23 cellular contexts compared by ENCODE assay signal in the genomic region with DNA sequence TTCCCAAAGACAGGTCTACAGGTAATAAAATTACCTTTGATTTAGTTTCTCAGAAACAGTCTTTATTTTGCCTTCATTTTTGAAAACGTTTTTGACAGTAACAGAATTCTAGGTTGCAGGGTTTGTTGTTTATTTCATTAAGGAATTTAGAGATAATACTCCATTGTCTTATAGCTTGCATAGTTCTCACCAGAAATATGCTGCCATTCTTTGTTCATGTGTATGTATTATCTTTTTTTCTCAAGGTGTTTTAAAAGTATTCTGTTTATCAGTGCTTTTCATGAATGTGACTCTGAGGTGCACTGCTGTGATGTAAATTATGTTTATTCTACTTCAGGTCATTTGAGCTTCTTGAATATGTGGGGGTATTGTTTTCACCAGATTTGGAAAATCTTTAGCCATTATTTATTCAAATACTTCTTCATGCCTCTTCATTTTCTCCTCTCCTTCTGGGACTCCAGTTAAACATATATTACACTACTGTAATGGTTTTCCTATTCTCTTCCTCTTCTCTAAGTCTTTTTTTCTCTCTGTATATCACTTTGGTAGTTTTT.
"Had no signal": no experiment of that assay in that cellular context is flagged by ENCODE, and none has a peak within 500 bp of the region (broad histone marks: within the 10 kb centered on the region; RNA-seq: fewer than 3 reads in every experiment).

No MANE protein-coding gene starts in this region.

- H3K27ac ChIP-seq: colonic mucosa, epithelial cell of prostate, esophagus muscularis mucosa, gastrocnemius medialis, left lung, lower lobe of right lung, pancreas, tibial artery, upper lobe of left lung, uterus had no signal

- H3K36me3 ChIP-seq: colonic mucosa, lower lobe of right lung, uterus had no signal

- H3K4me3 Mint-ChIP-seq: immature natural killer cell, naive B cell, nephron had no signal

- H3K27me3 Mint-ChIP-seq: naive B cell, progenitor cell of endocrine pancreas had no signal

- H3K27me3 ChIP-seq: colonic mucosa, esophagus muscularis mucosa, left lung, pancreas, tibial artery, upper lobe of left lung, uterus had no signal

- DNase-seq: colonic mucosa; dermis blood vessel endothelial cell; gastrocnemius medialis; glutamatergic neuron; immature natural killer cell; left lung; lower lobe of right lung; mesenchymal stem cell; midbrain; naive B cell; occipital lobe; pancreas; right cardiac atrium; stimulated activated CD4-positive, alpha-beta T cell treated with anti-CD3 and anti-CD28 coated beads, Interleukin-2, amount 100 ng/mL, for 48 hours; stimulated activated naive CD8-positive, alpha-beta T cell treated with anti-CD3 and anti-CD28 coated beads, Interleukin-15, Interleukin-2, amounts not matched to agents 100 U/mL and 50 U/mL, for 24 hours; tibial artery; upper lobe of left lung; uterus had no signal

- H3K4me3 ChIP-seq: colonic mucosa, esophagus muscularis mucosa, left lung, lower lobe of right lung, pancreas, smooth muscle cell, tibial artery, upper lobe of left lung, uterus had no signal

- H3K27ac Mint-ChIP-seq: immature natural killer cell, nephron, progenitor cell of endocrine pancreas had no signal

- H3K4me1 Mint-ChIP-seq: immature natural killer cell, naive B cell, nephron had no signal

- H3K4me2 ChIP-seq: smooth muscle cell had no signal

- H3K4me1 ChIP-seq: colonic mucosa, esophagus muscularis mucosa, gastrocnemius medialis, left lung, lower lobe of right lung, pancreas, tibial artery, upper lobe of left lung, uterus had no signal
